In the genomic region with DNA sequence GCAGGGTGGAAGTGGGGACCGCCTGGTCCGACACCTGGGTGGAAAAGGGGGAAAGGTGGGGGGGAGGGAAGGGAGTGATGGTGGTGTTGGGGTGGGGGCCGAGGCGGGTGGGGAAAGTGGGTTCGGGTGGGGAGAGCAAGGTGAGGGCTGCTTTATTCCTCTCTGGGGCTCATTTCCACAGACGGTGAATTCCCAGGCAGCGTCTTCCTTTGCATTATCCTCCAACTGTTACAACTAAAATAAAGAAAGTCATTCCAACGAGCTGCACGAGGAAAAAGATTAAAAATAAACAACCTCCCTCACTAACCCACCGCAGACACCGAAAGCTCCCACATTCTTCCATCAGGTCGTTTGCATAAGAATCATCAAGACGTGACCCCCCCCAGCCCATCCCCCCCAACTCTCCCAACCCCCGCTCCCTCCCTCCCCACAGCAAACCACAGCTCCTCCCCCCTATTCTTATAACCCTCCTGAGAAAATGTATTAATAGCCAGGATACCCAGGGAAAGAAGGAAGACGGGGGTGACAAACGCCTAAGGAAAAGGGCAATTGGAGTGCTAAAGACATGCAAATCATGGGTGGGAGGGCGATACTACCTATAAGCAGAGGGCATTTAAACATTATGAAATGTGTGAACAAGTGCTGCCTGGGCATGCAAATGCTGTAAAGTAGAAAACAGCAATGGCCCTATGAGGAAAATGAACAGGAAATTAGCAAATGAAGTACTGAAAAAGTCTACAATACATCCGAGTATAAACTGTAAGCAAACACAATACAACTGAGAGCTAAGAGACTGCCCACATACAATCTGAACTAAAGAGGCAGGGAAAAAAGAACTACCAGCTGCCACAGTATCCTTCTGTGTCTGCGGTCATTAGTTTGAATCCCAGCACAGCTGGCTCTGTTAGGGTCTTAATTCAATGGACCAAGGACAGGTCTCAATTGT, we compare ENCODE assay signal across 1 cellular context.
TF ChIP-seq lines count a peak whose summit lies in the region.

No MANE protein-coding gene starts in this region.

TF ChIP-seq in neural cell, 6 proteins besides CTCF, POLR2A, EP300 and RAD21 (continued from another document):
- TF ChIP-seq, protein P1, sequence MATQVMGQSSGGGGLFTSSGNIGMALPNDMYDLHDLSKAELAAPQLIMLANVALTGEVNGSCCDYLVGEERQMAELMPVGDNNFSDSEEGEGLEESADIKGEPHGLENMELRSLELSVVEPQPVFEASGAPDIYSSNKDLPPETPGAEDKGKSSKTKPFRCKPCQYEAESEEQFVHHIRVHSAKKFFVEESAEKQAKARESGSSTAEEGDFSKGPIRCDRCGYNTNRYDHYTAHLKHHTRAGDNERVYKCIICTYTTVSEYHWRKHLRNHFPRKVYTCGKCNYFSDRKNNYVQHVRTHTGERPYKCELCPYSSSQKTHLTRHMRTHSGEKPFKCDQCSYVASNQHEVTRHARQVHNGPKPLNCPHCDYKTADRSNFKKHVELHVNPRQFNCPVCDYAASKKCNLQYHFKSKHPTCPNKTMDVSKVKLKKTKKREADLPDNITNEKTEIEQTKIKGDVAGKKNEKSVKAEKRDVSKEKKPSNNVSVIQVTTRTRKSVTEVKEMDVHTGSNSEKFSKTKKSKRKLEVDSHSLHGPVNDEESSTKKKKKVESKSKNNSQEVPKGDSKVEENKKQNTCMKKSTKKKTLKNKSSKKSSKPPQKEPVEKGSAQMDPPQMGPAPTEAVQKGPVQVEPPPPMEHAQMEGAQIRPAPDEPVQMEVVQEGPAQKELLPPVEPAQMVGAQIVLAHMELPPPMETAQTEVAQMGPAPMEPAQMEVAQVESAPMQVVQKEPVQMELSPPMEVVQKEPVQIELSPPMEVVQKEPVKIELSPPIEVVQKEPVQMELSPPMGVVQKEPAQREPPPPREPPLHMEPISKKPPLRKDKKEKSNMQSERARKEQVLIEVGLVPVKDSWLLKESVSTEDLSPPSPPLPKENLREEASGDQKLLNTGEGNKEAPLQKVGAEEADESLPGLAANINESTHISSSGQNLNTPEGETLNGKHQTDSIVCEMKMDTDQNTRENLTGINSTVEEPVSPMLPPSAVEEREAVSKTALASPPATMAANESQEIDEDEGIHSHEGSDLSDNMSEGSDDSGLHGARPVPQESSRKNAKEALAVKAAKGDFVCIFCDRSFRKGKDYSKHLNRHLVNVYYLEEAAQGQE (IDR thresholded peaks at IDR 0.05; ENCODE audit: borderline replicate concordance), result peak; percentile 96
- TF ChIP-seq EZH2 (IDR thresholded peaks at IDR 0.05; ENCODE audit: borderline replicate concordance, insufficient read depth, low read length, poor library complexity, severe bottlenecking), result no peak
